13 cellular contexts compared by ENCODE assay signal in genomic region chr3:57949344-57949743, GRCh38. TPM values are rescaled to one million over a fixed set of nuclear protein-coding genes. Genes with fewer than 3 reads are reported as not detected.
DNase-seq lines count a peak whose midpoint lies in the region; ATAC-seq and TF ChIP-seq lines count a peak whose summit lies in the region.
"Had no signal": no experiment of that assay in that cellular context is flagged by ENCODE, and none has a peak within 500 bp of the region (broad histone marks: within the 10 kb centered on the region; RNA-seq: fewer than 3 reads in every experiment).

No MANE protein-coding gene starts in this region.

- BruUV-seq in PC-9 (replicated peaks; lab: Mats Ljungman, UMichigan) (no TSS peak), mammary epithelial cell (replicated peaks; lab: Mats Ljungman, UMichigan) (no TSS peak)

- CTCF ChIA-PET in PC-9 (lab: Charles Lee): interaction anchor here (0.6 kb wide), 2 partner anchors 93 to 543 kb away, joined by 3 to 5 read pairs; no protein-coding TSS in a partner anchor
- CTCF ChIA-PET in mammary epithelial cell (lab: Charles Lee; ENCODE audit: low non-redundant PET): no interaction called here

- H3K4me1 ChIP-seq in PC-9 (replicated peaks; ENCODE audit: insufficient read depth) (peaks cover 37% of the 10 kb centered on the region), mammary epithelial cell (ENCODE audit: insufficient read depth, low read length) (peaks cover 37% of the 10 kb centered on the region), muscle layer of duodenum (ENCODE audit: control insufficient read depth in 1 of 2, insufficient read depth in 2 of 2, low read length in 2 of 2) (peaks cover 15 to 21% of the 10 kb centered on the region in 2 donors), thoracic aorta (ENCODE audit: control insufficient read depth in 1 of 2, low read depth in 2 of 2) (peaks cover 35 to 58% of the 10 kb centered on the region in 2 donors)

- H3K9me3 ChIP-seq in PC-9 (ENCODE audit: insufficient read depth, low read depth) (no peaks in the 10 kb centered on the region), mammary epithelial cell (replicated peaks; ENCODE audit: insufficient read depth, low read length) (no peaks in the 10 kb centered on the region), muscle layer of duodenum (ENCODE audit: control insufficient read depth in 1 of 2, low read length in 2 of 2) (no peaks in the 10 kb centered on the region), thoracic aorta (no peaks in the 10 kb centered on the region)

- H3K27ac ChIP-seq in PC-9: peak overlapping the region; percentile 57
- H3K27ac ChIP-seq in mammary epithelial cell (ENCODE audit: insufficient read depth, low read depth, low read length): no peak overlapping the region
- H3K27ac ChIP-seq in muscle layer of duodenum (ENCODE audit: low read length): peak overlapping the region; percentile 31
- H3K27ac ChIP-seq in thoracic aorta: peak overlapping the region; percentile 93 to 98
- H3K27ac ChIP-seq: KMS-11 had no signal

- WGBS in mammary epithelial cell (ENCODE audit: low coverage, missing lambda C conversion rate): 87% methylated on average over 5 of the region's 5 CpGs

- no peaks in the 10 kb centered on the region for H3K27me3 ChIP-seq in PC-9 (ENCODE audit: insufficient read depth, low read depth)
- H3K27me3 ChIP-seq in mammary epithelial cell (ENCODE audit: insufficient read depth, low read length): no peaks in the 10 kb centered on the region
- no peaks in the 10 kb centered on the region for H3K27me3 ChIP-seq in muscle layer of duodenum (ENCODE audit: low read depth, low read length)
- H3K27me3 ChIP-seq in thoracic aorta (replicated peaks; ENCODE audit: insufficient read depth): no peaks in the 10 kb centered on the region

- H3K4me3 ChIP-seq in PC-9: no peak overlapping the region
- H3K4me3 ChIP-seq in mammary epithelial cell (replicated peaks in 1 of 3; ENCODE audit: insufficient read depth in 1 of 3, low read depth in 2 of 3, low read length in 3 of 3): no peak overlapping the region
- H3K4me3 ChIP-seq in muscle layer of duodenum (ENCODE audit: low read depth in 1 of 2, low read length in 2 of 2): no peak overlapping the region
- H3K4me3 ChIP-seq in thoracic aorta: no peak overlapping the region

- POLR2A ChIA-PET in PC-9 (lab: Charles Lee; ENCODE audit: unreplicated experiment): interaction anchor here (0.6 to 0.8 kb wide), 2 partner anchors 100 to 181 kb away, joined by 4 to 7 read pairs; no protein-coding TSS in a partner anchor

- H3K36me3 ChIP-seq in PC-9 (ENCODE audit: low read depth): no peaks in the 10 kb centered on the region
- H3K36me3 ChIP-seq in mammary epithelial cell (ENCODE audit: insufficient read depth, low read length): no peaks in the 10 kb centered on the region
- no peaks in the 10 kb centered on the region for H3K36me3 ChIP-seq in muscle layer of duodenum (ENCODE audit: control insufficient read depth in 1 of 2, insufficient read depth in 2 of 2, low read length in 2 of 2)
- no peaks in the 10 kb centered on the region for H3K36me3 ChIP-seq in thoracic aorta

- no peak overlapping the region for H2AFZ ChIP-seq in PC-9
- H2AFZ ChIP-seq in mammary epithelial cell (ENCODE audit: low read depth, low read length): peak overlapping the region; percentile 24

- DNase-seq in PC-9 (no peak), mammary epithelial cell (no peak), thoracic aorta (ENCODE audit: low spot score) (no peak), amygdala (lab: John Stamatoyannopoulos, UW) (no peak), islet precursor cell (no peak)
- DNase-seq in stimulated activated naive CD8-positive, alpha-beta T cell treated with anti-CD3 and anti-CD28 coated beads, Interleukin-15, Interleukin-2, amounts not matched to agents 100 U/mL and 50 U/mL, for 24 hours: no peak
- DNase-seq: activated CD4-positive, alpha-beta T cell treated with anti-CD3 and anti-CD28 coated beads for 48 hours; activated CD8-positive, alpha-beta memory T cell treated with anti-CD3 and anti-CD28 coated beads, Interleukin-2, amount 50 U/mL, for 4 hours; activated gamma-delta T cell; NCI-H1092 treated with DMSO at 0.1 percent for 48 hours; NCI-H526 had no signal

- no peak for ATAC-seq in thoracic aorta (ENCODE audit: insufficient number of reproducible peaks, low FRiP score, low read depth)
- ATAC-seq in stimulated activated naive CD8-positive, alpha-beta T cell treated with anti-CD3 and anti-CD28 coated beads, Interleukin-15, Interleukin-2, amounts not matched to agents 100 U/mL and 50 U/mL, for 24 hours: no peak

- intact Hi-C loops in PC-9 (cut with micrococcal nuclease; ENCODE audit: unreplicated experiment) (no loop called here), mammary epithelial cell (cut with micrococcal nuclease) (loop anchor here (2.0 kb wide), 1 partner anchor 31 kb away; no protein-coding TSS in a partner anchor)

- in situ Hi-C loops in mammary epithelial cell (cut with MboI; ENCODE audit: low sequenced_read_pairs in 2 of 2): no loop called here

- dilution Hi-C loops in mammary epithelial cell (cut with HindIII; ENCODE audit: low sequenced_read_pairs): loop anchor here (25.0 kb wide), 1 partner anchor 88 kb away; no protein-coding TSS in a partner anchor

- H4K20me1 ChIP-seq in PC-9 (ENCODE audit: insufficient read depth): no peaks in the 10 kb centered on the region
- no peaks in the 10 kb centered on the region for H4K20me1 ChIP-seq in mammary epithelial cell (ENCODE audit: insufficient read depth, low read length)

- H3K4me2 ChIP-seq in PC-9: peak overlapping the region; percentile 37; the same call in 1 of the 2 replicates
- peak overlapping the region; percentile 4 for H3K4me2 ChIP-seq in mammary epithelial cell (ENCODE audit: insufficient read depth, low read depth, low read length)
- H3K4me2 ChIP-seq: KMS-11 had no signal

- no peaks in the 10 kb centered on the region for H3K9me2 ChIP-seq in PC-9 (ENCODE audit: insufficient read depth)

- H3K9ac ChIP-seq in mammary epithelial cell (ENCODE audit: insufficient read depth, low read length): no peak overlapping the region
- H3K9ac ChIP-seq: KMS-11 had no signal

- TF ChIP-seq CTCF in PC-9 (conservative IDR thresholded peaks at IDR 0.05): no peak
- no peak for TF ChIP-seq CTCF in mammary epithelial cell (conservative IDR thresholded peaks at IDR 0.05 in 1 of 2, IDR thresholded peaks at IDR 0.05 in 1 of 2; ENCODE audit: extremely low read depth in 1 of 2, insufficient read depth in 1 of 2, low read depth in 1 of 2, low read length in 2 of 2)
- no peak for TF ChIP-seq CTCF in thoracic aorta (IDR thresholded peaks at IDR 0.05)

- peaks cover 9% of the 10 kb centered on the region for H3F3A ChIP-seq in PC-9 (ENCODE audit: insufficient read depth, low read depth)

- no peaks in the 10 kb centered on the region for H3K79me2 ChIP-seq in PC-9 (ENCODE audit: low read depth)
- H3K79me2 ChIP-seq in mammary epithelial cell (ENCODE audit: insufficient read depth, low read length): no peaks in the 10 kb centered on the region

RNA-seq across cellular contexts. Expression of gene FLNB, which starts 58.9 kb away (rescaled TPM):
- 349 and 361 TPM in 2 replicates for total RNA-seq in PC-9 (2021)
- total RNA-seq in mammary epithelial cell: 1,000 to 10,000 TPM in 1 of 2 donors, 100 to 1,000 TPM in 1; 930 to 1,038 TPM
- polyA plus RNA-seq in mammary epithelial cell: 415 TPM
- polyA minus RNA-seq in mammary epithelial cell: 1,694 TPM
- 100 to 1,000 TPM in 1 of 2 donors, 10 to 100 TPM in 1; 96.9 to 139 TPM for total RNA-seq in thoracic aorta
